Comparison of ENCODE assay signal across 1 cellular context in genomic region chr15:39720721-39721611, GRCh38.
TF ChIP-seq lines count a peak whose summit lies in the region.

No MANE protein-coding gene starts in this region.

TF ChIP-seq in HepG2, 621 proteins besides CTCF, POLR2A, EP300 and RAD21:
- TF ChIP-seq MATR3 (CRISPR knock-in tag; IDR thresholded peaks at IDR 0.05) (no peak), ZNF17 (CRISPR knock-in tag; IDR thresholded peaks at IDR 0.05) (no peak), TBP (CRISPR knock-in tag; IDR thresholded peaks at IDR 0.05) (no peak), PHF5A (CRISPR knock-in tag; IDR thresholded peaks at IDR 0.05; ENCODE audit: low read depth, unreplicated experiment) (no peak), ZC3H13 (CRISPR knock-in tag; IDR thresholded peaks at IDR 0.05) (no peak), SRSF4 (IDR thresholded peaks at IDR 0.05; ENCODE audit: low read depth, low read length, poor library complexity, severe bottlenecking) (no peak), KDM6A (CRISPR knock-in tag; IDR thresholded peaks at IDR 0.05; ENCODE audit: low read depth) (no peak)
